Comparison of ENCODE assay signal across 16 cellular contexts in the genomic region with DNA sequence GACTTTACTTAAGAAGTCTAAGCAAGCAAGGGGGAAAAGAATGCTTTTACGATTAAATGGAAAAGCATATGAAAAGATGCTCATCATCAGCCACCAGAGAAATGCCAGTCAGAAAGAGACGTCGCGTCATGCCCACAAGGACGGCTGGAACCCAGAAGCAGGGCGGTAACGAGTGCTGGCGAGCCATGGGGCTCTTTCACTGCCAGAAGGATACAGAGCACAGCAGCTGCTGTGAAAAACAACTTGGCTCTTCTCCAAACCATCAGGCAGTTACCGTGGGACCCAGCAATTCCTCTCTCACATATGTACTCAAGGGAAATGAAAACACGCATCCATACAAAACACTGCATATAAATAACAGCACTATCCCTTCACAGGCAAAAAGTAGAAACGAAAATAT.
DNase-seq lines count a peak whose midpoint lies in the region; ATAC-seq lines count a peak whose summit lies in the region.
"Had no signal": no experiment of that assay in that cellular context is flagged by ENCODE, and none has a peak within 500 bp of the region (broad histone marks: within the 10 kb centered on the region; RNA-seq: fewer than 3 reads in every experiment).

No MANE protein-coding gene starts in this region.

- no peak overlapping the region for H3K4me3 Mint-ChIP-seq in activated T-cell treated with anti-CD3 and anti-CD28 coated beads, Interleukin-2, amount 50 U/mL, for 24 hours
- H3K4me3 Mint-ChIP-seq: activated CD4-positive, alpha-beta memory T cell treated with anti-CD3 and anti-CD28 coated beads for 36 hours; central memory CD8-positive, alpha-beta T cell had no signal

- H3K9me3 Mint-ChIP-seq in activated T-cell treated with anti-CD3 and anti-CD28 coated beads, Interleukin-2, amount 50 U/mL, for 24 hours, result no peaks in the 10 kb centered on the region
- H3K9me3 Mint-ChIP-seq: activated CD4-positive, alpha-beta memory T cell treated with anti-CD3 and anti-CD28 coated beads for 36 hours; central memory CD8-positive, alpha-beta T cell had no signal

- peaks cover 78% of the 10 kb centered on the region for H3K36me3 Mint-ChIP-seq in activated T-cell treated with anti-CD3 and anti-CD28 coated beads, Interleukin-2, amount 50 U/mL, for 24 hours (ENCODE audit: low read depth)

- no peak for DNase-seq in activated T-cell treated with anti-CD3 and anti-CD28 coated beads, Interleukin-2, amount 50 U/mL, for 24 hours
- no peak for DNase-seq in activated T-cell treated with anti-CD3 and anti-CD28 coated beads for 4 hours
- peak; percentile 6 to 78 for DNase-seq in NCI-H524 (lab: John Stamatoyannopoulos, UW)
- DNase-seq in globus pallidus (ENCODE audit: low spot score), result peak; percentile 52
- DNase-seq in superior temporal gyrus (ENCODE audit: extremely low spot score), result peak; percentile 78
- DNase-seq: activated CD4-positive, alpha-beta memory T cell treated with anti-CD3 and anti-CD28 coated beads for 36 hours; erythroblast; KG1; lower lobe of right lung; T-helper 2 cell had no signal

- ATAC-seq in HG03139 (IDR thresholded peaks at IDR 0.05; ENCODE audit: unreplicated experiment), result no peak
- ATAC-seq in esophagus mucosa, result no peak
- no peak for ATAC-seq in HG03196 (IDR thresholded peaks at IDR 0.05; ENCODE audit: unreplicated experiment)
- ATAC-seq: A549, GM12878, lower lobe of right lung had no signal

- no peaks in the 10 kb centered on the region for H3K4me1 Mint-ChIP-seq in activated T-cell treated with anti-CD3 and anti-CD28 coated beads, Interleukin-2, amount 50 U/mL, for 24 hours (ENCODE audit: low read depth)

- H3K27me3 Mint-ChIP-seq in activated T-cell treated with anti-CD3 and anti-CD28 coated beads, Interleukin-2, amount 50 U/mL, for 24 hours, result no peaks in the 10 kb centered on the region
- H3K27me3 Mint-ChIP-seq: activated CD4-positive, alpha-beta memory T cell treated with anti-CD3 and anti-CD28 coated beads for 36 hours; central memory CD8-positive, alpha-beta T cell had no signal

- H3K27ac Mint-ChIP-seq in activated T-cell treated with anti-CD3 and anti-CD28 coated beads, Interleukin-2, amount 50 U/mL, for 24 hours, result peak overlapping the region; percentile 51
- H3K27ac Mint-ChIP-seq: activated CD4-positive, alpha-beta memory T cell treated with anti-CD3 and anti-CD28 coated beads for 36 hours had no signal

Comparison
In these comparisons a context has a peak if more than half of its experiments do, and no peak if none do; other contexts are left out.
1. DNase-seq: peak in NCI-H524 (2 of 2), globus pallidus (single experiment) and superior temporal gyrus (single experiment); none in activated T-cell treated with anti-CD3 and anti-CD28 coated beads, Interleukin-2, amount 50 U/mL, for 24 hours (single experiment) and activated T-cell treated with anti-CD3 and anti-CD28 coated beads for 4 hours (single experiment).